Comparison of ENCODE assay signal across 18 cellular contexts in genomic region chr2:54944724-54945326, GRCh38.
DNase-seq lines count a peak whose midpoint lies in the region; ATAC-seq and TF ChIP-seq lines count a peak whose summit lies in the region.
"Had no signal": no experiment of that assay in that cellular context is flagged by ENCODE, and none has a peak within 500 bp of the region (broad histone marks: within the 10 kb centered on the region; RNA-seq: fewer than 3 reads in every experiment).

No MANE protein-coding gene starts in this region.

- H3K4me3 ChIP-seq in ACC112 (ENCODE audit: low read depth, low read length) = no peak overlapping the region
- H3K4me3 ChIP-seq in KMS-11 (IDR thresholded peaks at IDR 0.05; ENCODE audit: insufficient read depth, low read depth, low read length) = no peak overlapping the region
- no peak overlapping the region for H3K4me3 ChIP-seq in esophagus squamous epithelium
- no peak overlapping the region for H3K4me3 ChIP-seq in psoas muscle
- H3K4me3 ChIP-seq: HAP-1 had no signal

- intact Hi-C loops in esophagus squamous epithelium (cut with DNase I) = no loop called here
- intact Hi-C loops in psoas muscle (cut with DNase I) = no loop called here

- peak overlapping the region; percentile 40; the same call in 1 of the 2 replicates for H3K4me2 ChIP-seq in KMS-11

- no peak overlapping the region for H3K9ac ChIP-seq in KMS-11

- TF ChIP-seq POLR2A in esophagus squamous epithelium (IDR thresholded peaks at IDR 0.05) = no peak

- peak overlapping the region; percentile 53 for H3K27ac ChIP-seq in ACC112 (ENCODE audit: low read depth, low read length)
- peak overlapping the region; percentile 48 for H3K27ac ChIP-seq in KMS-11
- H3K27ac ChIP-seq in esophagus squamous epithelium = peak overlapping the region; percentile 82 to 90 (median 86)
- H3K27ac ChIP-seq in psoas muscle = peak overlapping the region; percentile 93

- H3K36me3 ChIP-seq in ACC112 (ENCODE audit: insufficient read depth, low read length) (no peaks in the 10 kb centered on the region), KMS-11 (ENCODE audit: insufficient read depth) (no peaks in the 10 kb centered on the region), esophagus squamous epithelium (no peaks in the 10 kb centered on the region), psoas muscle (ENCODE audit: insufficient read depth in 1 of 2, low read depth in 1 of 2) (no peaks in the 10 kb centered on the region)
- H3K36me3 ChIP-seq: BE2C, HAP-1 had no signal

- TF ChIP-seq CTCF in KMS-11 (conservative IDR thresholded peaks at IDR 0.05; ENCODE audit: low read depth, low read length) = no peak
- TF ChIP-seq CTCF in esophagus squamous epithelium (IDR thresholded peaks at IDR 0.05) = no peak
- TF ChIP-seq CTCF in psoas muscle (IDR thresholded peaks at IDR 0.05) = no peak
- TF ChIP-seq CTCF in GM20000 (IDR thresholded peaks at IDR 0.05; ENCODE audit: extremely low read depth, missing control alignments) = no peak

- H3K79me2 ChIP-seq in ACC112 (ENCODE audit: control insufficient read depth, insufficient read depth, low read length, unreplicated experiment) = no peaks in the 10 kb centered on the region
- H3K79me2 ChIP-seq in KMS-11 (ENCODE audit: insufficient read depth, low read depth) = no peaks in the 10 kb centered on the region

- peaks cover 15% of the 10 kb centered on the region for H3K4me1 ChIP-seq in ACC112 (ENCODE audit: control insufficient read depth, insufficient read depth, low read length, unreplicated experiment)
- H3K4me1 ChIP-seq in KMS-11 (ENCODE audit: low read depth, poor library complexity, severe bottlenecking) = peaks cover 17% of the 10 kb centered on the region
- H3K4me1 ChIP-seq in esophagus squamous epithelium = peaks cover 16 to 48% (median 25%) of the 10 kb centered on the region in 3 donors
- peaks cover 23% of the 10 kb centered on the region for H3K4me1 ChIP-seq in psoas muscle
- H3K4me1 ChIP-seq: BE2C had no signal

- H2AFZ ChIP-seq in ACC112 (ENCODE audit: low read length, unreplicated experiment) (no peak overlapping the region), KMS-11 (ENCODE audit: low read depth) (peak overlapping the region; percentile 58; the same call in 1 of the 2 replicates)

- H3K27me3 ChIP-seq in ACC112 (ENCODE audit: insufficient read depth, low read length) = no peaks in the 10 kb centered on the region
- H3K27me3 ChIP-seq in KMS-11 (ENCODE audit: insufficient read depth, low read depth) = no peaks in the 10 kb centered on the region
- H3K27me3 ChIP-seq in esophagus squamous epithelium = no peaks in the 10 kb centered on the region
- no peaks in the 10 kb centered on the region for H3K27me3 ChIP-seq in psoas muscle (ENCODE audit: insufficient read depth in 3 of 3, low read length in 2 of 3)
- H3K27me3 ChIP-seq: BE2C had no signal

- DNase-seq in esophagus squamous epithelium (lab: John Stamatoyannopoulos, UW) (no peak), psoas muscle (no peak), germinal center (ENCODE audit: low spot score) (no peak), SK-N-DZ (ENCODE audit: low spot score) (no peak), GM20000 (ENCODE audit: low spot score) (no peak), activated T-cell treated with anti-CD3 and anti-CD28 coated beads for 4 hours (no peak)
- DNase-seq: BE2C; Calu3; CD4-positive, alpha-beta T cell; GF-D8; KBM-7; NCI-H187; NCI-H2107; NCI-H524; NCI-H82 had no signal

- ATAC-seq in psoas muscle = no peak

- WGBS in esophagus squamous epithelium, 2 donors = 82% methylated on average over 1 of the region's 1 CpG; no CpG with 5 or more reads in 1 of the 2 donors
- WGBS in psoas muscle, 3 donors = 82 to 94% (median 86%) methylated on average over 1 of the region's 1 CpG

- H4K20me1 ChIP-seq in KMS-11 (ENCODE audit: insufficient read depth) = no peaks in the 10 kb centered on the region

- H3K9me3 ChIP-seq in esophagus squamous epithelium = no peaks in the 10 kb centered on the region
- no peaks in the 10 kb centered on the region for H3K9me3 ChIP-seq in psoas muscle
- H3K9me3 ChIP-seq: BE2C, HAP-1 had no signal
